Comparison of ENCODE assay signal across 8 cellular contexts in genomic region chr10:117004238-117004626, GRCh38. TPM values are rescaled to one million over a fixed set of nuclear protein-coding genes. Genes with fewer than 3 reads are reported as not detected.
DNase-seq lines count a peak whose midpoint lies in the region; ATAC-seq and TF ChIP-seq lines count a peak whose summit lies in the region.

No MANE protein-coding gene starts in this region.

- intact Hi-C loops in CD4-positive, alpha-beta T cell (cut with DNase I, micrococcal nuclease), result no loop called here

- peak overlapping the region; percentile 42 for H3K4me3 Mint-ChIP-seq in CD4-positive, alpha-beta T cell
- peak overlapping the region; percentile 87 for H3K4me3 Mint-ChIP-seq in chondrocyte (ENCODE audit: unreplicated experiment)

- H3K9me3 ChIP-seq in CD4-positive, alpha-beta T cell (ENCODE audit: control insufficient read depth, low read length), result no peaks in the 10 kb centered on the region
- no peaks in the 10 kb centered on the region for H3K9me3 ChIP-seq in mesodermal cell (ENCODE audit: control insufficient read depth, low read length)

- 60 to 67% methylated on average over 6 to 7 of the region's 7 CpGs for WGBS in mesodermal cell (ENCODE audit: insufficient coverage in 2 of 2), 2 experiments

- H3K4me3 ChIP-seq in mesodermal cell (ENCODE audit: extremely low read depth, insufficient read depth, low read length, poor library complexity, severe bottlenecking), result peak overlapping the region; percentile 82

- CTCF ChIA-PET in CD4-positive, alpha-beta T cell (lab: Charles Lee), result no interaction called here

- H3K4me1 ChIP-seq in mesodermal cell (ENCODE audit: control insufficient read depth, insufficient read depth, low read length, poor library complexity, severe bottlenecking), result peaks cover 7% of the 10 kb centered on the region

- no peak for TF ChIP-seq CTCF in CD4-positive, alpha-beta T cell (IDR thresholded peaks at IDR 0.05)
- TF ChIP-seq CTCF in GM20000 (IDR thresholded peaks at IDR 0.05; ENCODE audit: extremely low read depth, missing control alignments), result no peak
- TF ChIP-seq CTCF in chondrocyte (IDR thresholded peaks at IDR 0.05), result no peak

- in situ Hi-C loops in KBM-7 (cut with MboI; ENCODE audit: low pct_unique_long_range_greater_than_20kb, low sequenced_read_pairs), result no loop called here

- no peak for DNase-seq in CD4-positive, alpha-beta T cell
- peak; percentile 22 for DNase-seq in GM20000 (ENCODE audit: low spot score)
- peak; percentile 80 for DNase-seq in KBM-7
- no peak for DNase-seq in chondrocyte (ENCODE audit: low spot score)
- no peak for DNase-seq in COLO668 (lab: John Stamatoyannopoulos, UW; ENCODE audit: unreplicated experiment)
- DNase-seq in KG1 (lab: John Stamatoyannopoulos, UW), result no peak
- no peak for DNase-seq in A172 (ENCODE audit: low spot score)

- H3K27ac Mint-ChIP-seq in CD4-positive, alpha-beta T cell, result no peak overlapping the region
- peak overlapping the region; percentile 89 for H3K27ac Mint-ChIP-seq in chondrocyte (ENCODE audit: unreplicated experiment)

- H3K36me3 Mint-ChIP-seq in CD4-positive, alpha-beta T cell (ENCODE audit: low read depth), result no peaks in the 10 kb centered on the region
- no peaks in the 10 kb centered on the region for H3K36me3 Mint-ChIP-seq in chondrocyte (ENCODE audit: low read depth)

- H3K27me3 Mint-ChIP-seq in CD4-positive, alpha-beta T cell, result peaks cover 68% of the 10 kb centered on the region
- H3K27me3 Mint-ChIP-seq in chondrocyte (ENCODE audit: low read depth), result no peaks in the 10 kb centered on the region

- H3K4me1 Mint-ChIP-seq in CD4-positive, alpha-beta T cell (ENCODE audit: low read depth), result no peaks in the 10 kb centered on the region
- H3K4me1 Mint-ChIP-seq in chondrocyte (ENCODE audit: low read depth), result peaks cover 25% of the 10 kb centered on the region

- H3K27ac ChIP-seq in CD4-positive, alpha-beta T cell (ENCODE audit: low read depth, low read length), result no peak overlapping the region
- no peak overlapping the region for H3K27ac ChIP-seq in mesodermal cell (ENCODE audit: low read depth, low read length, severe bottlenecking)

- no peaks in the 10 kb centered on the region for H3K36me3 ChIP-seq in mesodermal cell (ENCODE audit: control insufficient read depth, insufficient read depth, low read length)

- POLR2A ChIA-PET in CD4-positive, alpha-beta T cell (lab: Charles Lee), result no interaction called here

- ATAC-seq in CD4-positive, alpha-beta T cell (ENCODE audit: poor library complexity), result no peak

- H3K27me3 ChIP-seq in CD4-positive, alpha-beta T cell (ENCODE audit: control insufficient read depth, insufficient read depth, low read length), result peaks cover 38% of the 10 kb centered on the region

- no peaks in the 10 kb centered on the region for H3K9me3 Mint-ChIP-seq in CD4-positive, alpha-beta T cell
- no peaks in the 10 kb centered on the region for H3K9me3 Mint-ChIP-seq in chondrocyte (ENCODE audit: low read depth)

RNA-seq across cellular contexts. Expression of gene SHTN1, which starts 0.8 kb away (rescaled TPM):
- total RNA-seq in CD4-positive, alpha-beta T cell, result under 1 TPM; 0.75 to 0.85 TPM
- total RNA-seq in chondrocyte, result 20.2 to 24.7 TPM (median 20.6 TPM) in 3 replicates
- 25.2 TPM for polyA plus RNA-seq in mesodermal cell (2013, experiment 1 of 2)
- polyA plus RNA-seq in mesodermal cell (2013, experiment 2 of 2), result 31.1 TPM
- 5.6 and 7.7 TPM in 2 replicates for total RNA-seq in A172 (2014; rRNA removed; shearing (Covaris generic))

Comparison
In these comparisons a context has a peak if more than half of its experiments do, and no peak if none do; other contexts are left out.
1. DNase-seq: peak in GM20000 (single experiment) and KBM-7 (single experiment); none in CD4-positive, alpha-beta T cell (0 of 10), chondrocyte (single experiment), COLO668 (single experiment), KG1 (single experiment) and A172 (single experiment).